In genomic region chr13:112869202-112870061, GRCh38 we compare ENCODE assay signal across 32 cellular contexts.
DNase-seq lines count a peak whose midpoint lies in the region; ATAC-seq and TF ChIP-seq lines count a peak whose summit lies in the region.
"Had no signal": no experiment of that assay in that cellular context is flagged by ENCODE, and none has a peak within 500 bp of the region (broad histone marks: within the 10 kb centered on the region; RNA-seq: fewer than 3 reads in every experiment).

No MANE protein-coding gene starts in this region.

- peak overlapping the region in 2 of 3 donors; percentile 38 to 71 for H3K27ac Mint-ChIP-seq in CD4-positive, CD25-positive, alpha-beta regulatory T cell
- H3K27ac Mint-ChIP-seq in chondrocyte (ENCODE audit: unreplicated experiment), result no peak overlapping the region
- H3K27ac Mint-ChIP-seq: activated B cell treated with CpG ODN at 0.5 μM for 24 hours; activated CD8-positive, alpha-beta memory T cell treated with anti-CD3 and anti-CD28 coated beads, Interleukin-2, amount 10 ng/mL, durations not matched to agents 7 days and 5 days; activated naive CD4-positive, alpha-beta T cell treated with anti-CD3 and anti-CD28 coated beads, Interleukin-2, amount 10 ng/mL, durations not matched to agents 7 days and 5 days had no signal

- BruUV-seq in PC-3 (replicated peaks; lab: Mats Ljungman, UMichigan), result no TSS peak

- peaks cover 0 to 14% (median 5%) of the 10 kb centered on the region in 7 donors for H3K9me3 Mint-ChIP-seq in CD4-positive, CD25-positive, alpha-beta regulatory T cell
- H3K9me3 Mint-ChIP-seq in chondrocyte (ENCODE audit: low read depth), result no peaks in the 10 kb centered on the region
- H3K9me3 Mint-ChIP-seq: activated B cell treated with CpG ODN at 0.5 μM for 24 hours had no signal

- TF ChIP-seq CTCF in AG10803 (conservative IDR thresholded peaks at IDR 0.05; ENCODE audit: low read length) (no peak), chondrocyte (IDR thresholded peaks at IDR 0.05) (no peak), neutrophil (IDR thresholded peaks at IDR 0.05) (no peak), PC-3 (conservative IDR thresholded peaks at IDR 0.05; ENCODE audit: low read depth, low read length) (no peak)

- H3K4me3 Mint-ChIP-seq in CD4-positive, CD25-positive, alpha-beta regulatory T cell, result peak overlapping the region in 1 of 4 donors; percentile 46
- H3K4me3 Mint-ChIP-seq in chondrocyte (ENCODE audit: unreplicated experiment), result no peak overlapping the region
- H3K4me3 Mint-ChIP-seq: activated B cell treated with CpG ODN at 0.5 μM for 24 hours; activated CD8-positive, alpha-beta memory T cell treated with anti-CD3 and anti-CD28 coated beads, Interleukin-2, amount 10 ng/mL, durations not matched to agents 7 days and 5 days; activated naive CD4-positive, alpha-beta T cell treated with anti-CD3 and anti-CD28 coated beads, Interleukin-2, amount 10 ng/mL, durations not matched to agents 7 days and 5 days had no signal

- CTCF ChIA-PET in PC-3 (lab: Charles Lee), result no interaction called here

- DNase-seq in AG10803 (ENCODE audit: low read depth) (peak; percentile 32), chondrocyte (ENCODE audit: low spot score) (peak; percentile 77), PC-3 (no peak), NCI-H510A (lab: John Stamatoyannopoulos, UW) (no peak), A172 (ENCODE audit: low spot score) (no peak)
- no peak for DNase-seq in CD4-positive, CD25-positive, alpha-beta regulatory T cell
- DNase-seq: activated B cell treated with CpG ODN at 0.5 μM for 24 hours; activated CD4-positive, alpha-beta T cell treated with anti-CD3 and anti-CD28 coated beads, Interleukin-2, amount 50 U/mL, for 1 hour; activated CD8-positive, alpha-beta memory T cell treated with anti-CD3 and anti-CD28 coated beads, Interleukin-2, amount 10 ng/mL, durations not matched to agents 7 days and 5 days; activated naive CD4-positive, alpha-beta T cell treated with anti-CD3 and anti-CD28 coated beads, Interleukin-2, amount 10 ng/mL, durations not matched to agents 7 days and 5 days; body of pancreas; Calu3; DMS79 treated with DMSO at 0.1 percent for 48 hours; gastrocnemius medialis; GDM1; mammary epithelial cell; NCI-H1048; NCI-H187 treated with DMSO at 0.1 percent for 48 hours; NCI-H2171 treated with DMSO at 0.1 percent for 48 hours; NCI-H510A treated with DMSO at 0.1 percent for 48 hours; stimulated activated CD4-positive, alpha-beta T cell treated with anti-CD3 and anti-CD28 coated beads, Interleukin-12 subunit alpha, Interleukin-12 subunit beta, amount 100 ng/mL, for 4 hours; stimulated activated CD4-positive, alpha-beta T cell treated with anti-CD3 and anti-CD28 coated beads, Interleukin-4, amount 100 ng/mL, for 1 hour; T-helper 1 cell; thyroid gland had no signal

- H3K4me1 ChIP-seq in CD4-positive, CD25-positive, alpha-beta regulatory T cell (ENCODE audit: control insufficient read depth, insufficient read depth, low read length, poor library complexity, severe bottlenecking), result peaks cover 3% of the 10 kb centered on the region
- peaks cover 26 to 27% of the 10 kb centered on the region in 2 experiments for H3K4me1 ChIP-seq in neutrophil (ENCODE audit: control insufficient read depth in 1 of 2, insufficient read depth in 1 of 2, low read depth in 1 of 2, low read length in 1 of 2)
- H3K4me1 ChIP-seq in PC-3 (ENCODE audit: insufficient read depth, low read length), result peaks cover 7% of the 10 kb centered on the region; the same call in 1 of the 2 replicates
- H3K4me1 ChIP-seq: body of pancreas, HAP-1, parathyroid adenoma had no signal

- no peaks in the 10 kb centered on the region for H4K20me1 ChIP-seq in PC-3 (ENCODE audit: low read length)

- no peaks in the 10 kb centered on the region for H3K79me2 ChIP-seq in PC-3 (ENCODE audit: low read length)
- H3K79me2 ChIP-seq: parathyroid adenoma had no signal

- H2AFZ ChIP-seq in PC-3 (ENCODE audit: low read length), result no peak overlapping the region
- H2AFZ ChIP-seq: parathyroid adenoma had no signal

- no peaks in the 10 kb centered on the region for H3K27me3 Mint-ChIP-seq in CD4-positive, CD25-positive, alpha-beta regulatory T cell
- no peaks in the 10 kb centered on the region for H3K27me3 Mint-ChIP-seq in chondrocyte (ENCODE audit: low read depth)
- H3K27me3 Mint-ChIP-seq: activated B cell treated with CpG ODN at 0.5 μM for 24 hours; activated CD8-positive, alpha-beta memory T cell treated with anti-CD3 and anti-CD28 coated beads, Interleukin-2, amount 10 ng/mL, durations not matched to agents 7 days and 5 days had no signal

- H3K36me3 Mint-ChIP-seq in CD4-positive, CD25-positive, alpha-beta regulatory T cell, result peaks cover 30% of the 10 kb centered on the region
- H3K36me3 Mint-ChIP-seq in chondrocyte (ENCODE audit: low read depth), result peaks cover 8% of the 10 kb centered on the region

- no peaks in the 10 kb centered on the region for H3F3A ChIP-seq in PC-3 (ENCODE audit: low read length, unreplicated experiment)

- no peaks in the 10 kb centered on the region for H3K27me3 ChIP-seq in CD4-positive, CD25-positive, alpha-beta regulatory T cell (ENCODE audit: control insufficient read depth, insufficient read depth, low read length)
- H3K27me3 ChIP-seq in neutrophil (no peaks in the 10 kb centered on the region), PC-3 (ENCODE audit: low read length) (no peaks in the 10 kb centered on the region)
- H3K27me3 ChIP-seq: adrenal gland, body of pancreas, dorsolateral prefrontal cortex, gastrocnemius medialis, thyroid gland had no signal

- ATAC-seq in CD4-positive, CD25-positive, alpha-beta regulatory T cell (ENCODE audit: low read depth in 2 of 2), result no peak
- ATAC-seq in PC-3, result no peak
- ATAC-seq: activated CD8-positive, alpha-beta memory T cell treated with anti-CD3 and anti-CD28 coated beads, Interleukin-2, amount 10 ng/mL, durations not matched to agents 7 days and 5 days; body of pancreas; gastrocnemius medialis had no signal

- H3K4me2 ChIP-seq in PC-3 (ENCODE audit: low read length), result no peak overlapping the region

- H3K27ac ChIP-seq in CD4-positive, CD25-positive, alpha-beta regulatory T cell (ENCODE audit: insufficient read depth, low read length, poor library complexity, severe bottlenecking), result no peak overlapping the region
- H3K27ac ChIP-seq in neutrophil (peak overlapping the region; percentile 50), PC-3 (ENCODE audit: low read length) (no peak overlapping the region)
- H3K27ac ChIP-seq: adrenal gland, body of pancreas, C4-2B, dorsolateral prefrontal cortex, gastrocnemius medialis, parathyroid adenoma, RWPE1, SK-N-MC, thyroid gland had no signal

- H3K9ac ChIP-seq in PC-3 (ENCODE audit: low read length), result no peak overlapping the region
- H3K9ac ChIP-seq: parathyroid adenoma had no signal

- POLR2A ChIA-PET in PC-3 (lab: Charles Lee; ENCODE audit: unreplicated experiment), result no interaction called here

- peaks cover 5 to 27% of the 10 kb centered on the region in 2 experiments for H3K9me3 ChIP-seq in CD4-positive, CD25-positive, alpha-beta regulatory T cell (ENCODE audit: control insufficient read depth in 2 of 2, low read length in 2 of 2)
- no peaks in the 10 kb centered on the region for H3K9me3 ChIP-seq in neutrophil
- H3K9me3 ChIP-seq in PC-3 (ENCODE audit: low read length), result no peaks in the 10 kb centered on the region
- H3K9me3 ChIP-seq: adrenal gland, body of pancreas, gastrocnemius medialis, HAP-1, thyroid gland had no signal

- peaks cover 5 to 15% (median 9%) of the 10 kb centered on the region in 4 donors for H3K4me1 Mint-ChIP-seq in CD4-positive, CD25-positive, alpha-beta regulatory T cell
- H3K4me1 Mint-ChIP-seq in chondrocyte (ENCODE audit: low read depth), result no peaks in the 10 kb centered on the region

- intact Hi-C loops in PC-3 (cut with micrococcal nuclease), result no loop called here

- peaks cover 27% of the 10 kb centered on the region for H3K36me3 ChIP-seq in CD4-positive, CD25-positive, alpha-beta regulatory T cell (ENCODE audit: control insufficient read depth, insufficient read depth, low read length)
- H3K36me3 ChIP-seq in neutrophil (peaks cover 84% of the 10 kb centered on the region), PC-3 (ENCODE audit: low read depth, low read length) (no peaks in the 10 kb centered on the region)
- H3K36me3 ChIP-seq: HAP-1 had no signal

- no peak overlapping the region for H3K4me3 ChIP-seq in AG10803 (ENCODE audit: low read length)
- H3K4me3 ChIP-seq in CD4-positive, CD25-positive, alpha-beta regulatory T cell (ENCODE audit: low read depth, low read length), result no peak overlapping the region
- H3K4me3 ChIP-seq in neutrophil (ENCODE audit: low read depth in 1 of 2, low read length in 1 of 2), result no peak overlapping the region
- no peak overlapping the region for H3K4me3 ChIP-seq in PC-3 (ENCODE audit: low read length)
- H3K4me3 ChIP-seq: adrenal gland, body of pancreas, dorsolateral prefrontal cortex, gastrocnemius medialis, HAP-1, SK-N-MC, thyroid gland had no signal

- no peaks in the 10 kb centered on the region for H3K9me2 ChIP-seq in PC-3 (replicated peaks; ENCODE audit: low read length)

Comparison
In these comparisons a context has a peak if more than half of its experiments do, and no peak if none do; other contexts are left out.
1. DNase-seq: peak in AG10803 (single experiment) and chondrocyte (single experiment); none in CD4-positive, CD25-positive, alpha-beta regulatory T cell (0 of 3), PC-3 (single experiment), NCI-H510A (single experiment) and A172 (single experiment).